ENCODE assay signal across 7 cellular contexts in genomic region chr20:43836790-43837189, GRCh38.
"Had no signal": no experiment of that assay in that cellular context is flagged by ENCODE, and none has a peak within 500 bp of the region (broad histone marks: within the 10 kb centered on the region; RNA-seq: fewer than 3 reads in every experiment).

No MANE protein-coding gene starts in this region.

- H3K4me3 ChIP-seq: GM23248, K562 had no signal

- ATAC-seq: K562 had no signal

- DNase-seq: GM23248, GOT3, H9, HCEC 1CT, IMR-90 had no signal

- H3K27ac ChIP-seq: GM23248, HL-60 had no signal
